Comparison of ENCODE assay signal across 18 cellular contexts in genomic region chr3:47086071-47086470, GRCh38.
"Had no signal": no experiment of that assay in that cellular context is flagged by ENCODE, and none has a peak within 500 bp of the region (broad histone marks: within the 10 kb centered on the region; RNA-seq: fewer than 3 reads in every experiment).

No MANE protein-coding gene starts in this region.

- H3K27me3 ChIP-seq: colonic mucosa, heart right ventricle, neural progenitor cell, ovary, right atrium auricular region, sigmoid colon, stomach, transverse colon had no signal

- DNase-seq: colonic mucosa; dermis blood vessel endothelial cell; heart right ventricle; kidney glomerular epithelial cell; mammary epithelial cell; nucleus accumbens; ovary; sigmoid colon; stimulated activated CD4-positive, alpha-beta T cell treated with anti-CD3 and anti-CD28 coated beads, Interleukin-2, amount 100 ng/mL, for 24 hours; stimulated activated CD4-positive, alpha-beta T cell treated with anti-CD3 and anti-CD28 coated beads, Interleukin-4, amount 100 ng/mL, for 4 hours; stimulated activated naive CD4-positive, alpha-beta T cell; stomach; transverse colon had no signal

- H3K4me3 ChIP-seq: colonic mucosa, heart right ventricle, neural progenitor cell, ovary, right atrium auricular region, sigmoid colon, skin epidermis, stomach, thoracic aorta, transverse colon had no signal

- H3K36me3 ChIP-seq: colonic mucosa, ovary had no signal

- H3K4me1 Mint-ChIP-seq: neural progenitor cell had no signal

- H3K4me1 ChIP-seq: colonic mucosa, neural progenitor cell, right atrium auricular region, sigmoid colon had no signal

- H3K4me3 Mint-ChIP-seq: mesothelial cell of epicardium, neural progenitor cell had no signal

- H3K27ac ChIP-seq: colonic mucosa, heart right ventricle, neural progenitor cell, ovary, right atrium auricular region, sigmoid colon, skin epidermis, stomach, thoracic aorta, transverse colon had no signal

- H3K27ac Mint-ChIP-seq: mesothelial cell of epicardium, neural progenitor cell had no signal

- H3K9me3 ChIP-seq: colonic mucosa, heart right ventricle, ovary, right atrium auricular region, sigmoid colon, stomach, thoracic aorta, transverse colon had no signal

- H3K9me3 Mint-ChIP-seq: mesothelial cell of epicardium, neural progenitor cell had no signal
